ENCODE assay signal across 17 cellular contexts in the genomic region with DNA sequence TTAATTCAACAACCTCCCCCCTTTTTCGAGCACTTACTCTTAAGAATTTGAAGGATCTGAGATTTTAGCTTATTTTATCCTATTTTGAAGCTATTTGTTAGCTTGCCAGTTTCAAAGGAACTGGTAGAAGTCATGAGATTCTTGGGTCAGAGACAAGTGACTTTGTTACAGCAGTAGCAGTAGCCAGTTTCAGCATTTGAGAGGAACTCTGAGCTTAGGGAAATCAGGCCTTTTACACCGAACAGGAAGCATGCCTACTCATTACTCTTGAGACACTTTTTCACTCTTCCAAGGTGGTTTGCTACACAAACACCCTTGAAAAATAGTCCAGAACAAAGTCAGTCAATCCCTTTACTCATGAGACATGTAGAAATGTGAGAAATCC. TPM values are rescaled to one million over a fixed set of nuclear protein-coding genes. Genes with fewer than 3 reads are reported as not detected.
DNase-seq lines count a peak whose midpoint lies in the region; ATAC-seq, FAIRE-seq and TF ChIP-seq lines count a peak whose summit lies in the region.
"Had no signal": no experiment of that assay in that cellular context is flagged by ENCODE, and none has a peak within 500 bp of the region (broad histone marks: within the 10 kb centered on the region; RNA-seq: fewer than 3 reads in every experiment).

No MANE protein-coding gene starts in this region.

- dilution Hi-C loops in IMR-90 (cut with HindIII; ENCODE audit: low sequenced_read_pairs, unreplicated experiment), result no loop called here

- no peaks in the 10 kb centered on the region for H3K4me1 Mint-ChIP-seq in T-cell

- H4K91ac ChIP-seq in IMR-90 (ENCODE audit: insufficient read depth, low read depth, low read length), result peak overlapping the region; percentile 95

- peak overlapping the region; percentile 84 for H3K27ac ChIP-seq in IMR-90 (ENCODE audit: insufficient read depth, low read length)
- peak overlapping the region; percentile 88 to 89 for H3K27ac ChIP-seq in liver (ENCODE audit: low read depth in 1 of 2, low read length in 2 of 2)
- H3K27ac ChIP-seq in aorta (ENCODE audit: low read depth in 1 of 2, low read length in 2 of 2), result peak overlapping the region; percentile 67 to 88
- H3K27ac ChIP-seq: uterus had no signal

- peak overlapping the region; percentile 96 for H3K18ac ChIP-seq in IMR-90 (ENCODE audit: low read depth, low read length)

- H3K4me3 Mint-ChIP-seq in T-cell, result no peak overlapping the region
- H3K4me3 Mint-ChIP-seq: activated T-cell treated with anti-CD3 and anti-CD28 coated beads, Interleukin-2, amount 50 U/mL, for 72 hours had no signal

- POLR2A ChIA-PET in IMR-90 (lab: Charles Lee; ENCODE audit: unreplicated experiment) (no interaction called here), T-cell (lab: Charles Lee) (no interaction called here)

- H3K4me2 ChIP-seq in IMR-90 (ENCODE audit: low read depth, low read length), result peak overlapping the region; percentile 4; the same call in 1 of the 2 replicates

- no CpG with 5 or more reads among the region's 2 CpGs for WGBS in IMR-90 (ENCODE audit: extremely low coverage in 2 of 2, insufficient read length in 1 of 2), 2 experiments
- 38% methylated on average over 2 of the region's 2 CpGs for WGBS in liver
- WGBS in aorta, 2 donors, result 7 to 12% methylated on average over 2 of the region's 2 CpGs

- H3K4me1 ChIP-seq in IMR-90 (ENCODE audit: control insufficient read depth, insufficient read depth, low read length) (peaks cover 6% of the 10 kb centered on the region; the same call in 1 of the 2 replicates), liver (ENCODE audit: control insufficient read depth in 4 of 4, insufficient read depth in 4 of 4, low read length in 3 of 4) (peaks cover 3 to 41% (median 26%) of the 10 kb centered on the region in 4 donors), aorta (ENCODE audit: control insufficient read depth in 1 of 2, insufficient read depth in 2 of 2, low read length in 2 of 2) (peaks cover 0 to 6% of the 10 kb centered on the region in 2 donors)
- H3K4me1 ChIP-seq: uterus had no signal

- peak overlapping the region; percentile 95 for H2BK20ac ChIP-seq in IMR-90 (ENCODE audit: low read depth, low read length)

- H2BK15ac ChIP-seq in IMR-90 (ENCODE audit: low read depth, low read length), result peak overlapping the region; percentile 93; the same call in 2 of the 3 replicates

- H3K14ac ChIP-seq in IMR-90 (replicated peaks; ENCODE audit: low read depth, low read length), result peak overlapping the region; percentile 62

- TF ChIP-seq POLR2A in IMR-90 (IDR thresholded peaks at IDR 0.05; ENCODE audit: low read depth, low read length), result no peak
- no peak for TF ChIP-seq POLR2A in GM18505 (IDR thresholded peaks at IDR 0.05; ENCODE audit: borderline replicate concordance, extremely low read depth, insufficient read depth, insufficient read length)

- H2AFZ ChIP-seq in IMR-90 (replicated peaks; ENCODE audit: low read length, poor library complexity), result no peak overlapping the region

- H2BK5ac ChIP-seq in IMR-90 (ENCODE audit: low read depth, low read length, poor library complexity, severe bottlenecking), result peak overlapping the region; percentile 98

- H3K27me3 ChIP-seq in IMR-90 (ENCODE audit: control insufficient read depth, insufficient read depth, low read length) (no peaks in the 10 kb centered on the region), bronchial epithelial cell (ENCODE audit: control insufficient read depth, insufficient read depth, low read length) (no peaks in the 10 kb centered on the region), liver (ENCODE audit: control insufficient read depth in 4 of 4, insufficient read depth in 4 of 4, low read length in 3 of 4) (no peaks in the 10 kb centered on the region), aorta (ENCODE audit: control insufficient read depth in 1 of 2, insufficient read depth in 2 of 2, low read length in 1 of 2) (no peaks in the 10 kb centered on the region)
- H3K27me3 ChIP-seq: uterus had no signal

- peak; percentile 48 for DNase-seq in IMR-90
- DNase-seq in bronchial epithelial cell (ENCODE audit: low read depth), result peak; percentile 51
- DNase-seq in aorta, result no peak
- DNase-seq in T-cell, result no peak
- DNase-seq: activated CD4-positive, alpha-beta T cell treated with anti-CD3 and anti-CD28 coated beads, Interleukin-2, amount 50 U/mL, for 4 hours; activated T-cell treated with anti-CD3 and anti-CD28 coated beads, Interleukin-2, amount 50 U/mL, for 72 hours; effector CD4-positive, alpha-beta T cell; foreskin melanocyte; H7; Karpas-422; NCI-H2081 treated with DMSO at 0.1 percent for 48 hours; stimulated activated CD4-positive, alpha-beta T cell treated with anti-CD3 and anti-CD28 coated beads, Interleukin-2, amount 100 ng/mL, for 48 hours; T-helper 9 cell; uterus had no signal

- intact Hi-C loops in IMR-90 (cut with micrococcal nuclease) (no loop called here), aorta (cut with DNase I) (loop anchor here in 1 of 2 donors (1.0 to 2.0 kb wide), 2 partner anchors 25 to 71 kb away; a partner anchor contains a TSS)

- FAIRE-seq in bronchial epithelial cell (lab: Jason Lieb, UNC), result no peak

- H3K4me3 ChIP-seq in IMR-90 (ENCODE audit: insufficient read depth, low read depth, low read length), result no peak overlapping the region
- H3K4me3 ChIP-seq in bronchial epithelial cell (ENCODE audit: low read depth, low read length), result no peak overlapping the region
- H3K4me3 ChIP-seq in liver (ENCODE audit: low read depth in 1 of 3, low read length in 3 of 3), result no peak overlapping the region
- no peak overlapping the region for H3K4me3 ChIP-seq in aorta (ENCODE audit: low read length in 2 of 2)
- H3K4me3 ChIP-seq: uterus had no signal

- peak overlapping the region; percentile 17; the same call in 1 of the 2 replicates for H3K9ac ChIP-seq in IMR-90 (ENCODE audit: low read depth, low read length)
- H3K9ac ChIP-seq in liver (ENCODE audit: low read depth in 1 of 2, low read length in 2 of 2), result peak overlapping the region in 1 of 2 donors; percentile 44

- peak overlapping the region; percentile 88 for H4K5ac ChIP-seq in IMR-90 (ENCODE audit: low read depth, low read length)

- H3K23ac ChIP-seq in IMR-90 (ENCODE audit: low read depth, low read length), result peak overlapping the region; percentile 67

- no peaks in the 10 kb centered on the region for H3K9me3 Mint-ChIP-seq in T-cell
- H3K9me3 Mint-ChIP-seq: activated T-cell treated with anti-CD3 and anti-CD28 coated beads, Interleukin-2, amount 50 U/mL, for 72 hours had no signal

- H3K27me3 Mint-ChIP-seq in T-cell, result peaks cover 15 to 31% of the 10 kb centered on the region in 2 donors

- no peak overlapping the region for H2AK9ac ChIP-seq in IMR-90 (replicated peaks; ENCODE audit: low read depth, low read length, poor library complexity)

- peak overlapping the region; percentile 62 to 87; a peak in 3 of 4 replicates for H4K8ac ChIP-seq in IMR-90 (ENCODE audit: low read depth in 2 of 2, low read length in 2 of 2)

- ATAC-seq in IMR-90 (ENCODE audit: low read depth) (peak; percentile 52), aorta (ENCODE audit: low FRiP score) (peak; percentile 71), T-cell (replicated peaks in 1 of 4) (no peak), GM18505 (IDR thresholded peaks at IDR 0.05; ENCODE audit: unreplicated experiment) (no peak), HG03280 (IDR thresholded peaks at IDR 0.05; ENCODE audit: unreplicated experiment) (no peak)
- ATAC-seq: activated T-cell treated with anti-CD3 and anti-CD28 coated beads, Interleukin-2, amount 50 U/mL, for 72 hours had no signal

- peak overlapping the region; percentile 94 for H2BK120ac ChIP-seq in IMR-90 (ENCODE audit: low read depth, low read length)

- no peaks in the 10 kb centered on the region for H4K20me1 ChIP-seq in IMR-90 (ENCODE audit: insufficient read depth, low read length)

- peak overlapping the region; percentile 69 for H3K56ac ChIP-seq in IMR-90 (ENCODE audit: extremely low read depth, insufficient read depth, low read length)

- H3K4ac ChIP-seq in IMR-90 (ENCODE audit: low read depth, low read length), result peak overlapping the region; percentile 87

- no peaks in the 10 kb centered on the region for H3K9me1 ChIP-seq in IMR-90 (ENCODE audit: insufficient read depth, low read length)

- in situ Hi-C loops in IMR-90 (cut with MboI; ENCODE audit: low sequenced_read_pairs), result no loop called here

- TF ChIP-seq RAD21 in IMR-90 (IDR thresholded peaks at IDR 0.05; ENCODE audit: low read length), result no peak
- TF ChIP-seq RAD21 in liver (IDR thresholded peaks at IDR 0.05), result no peak

- H2AK5ac ChIP-seq in IMR-90 (ENCODE audit: low read depth, low read length), result peak overlapping the region; percentile 91; the same call in 1 of the 2 replicates

- BruUV-seq in IMR-90 (replicated peaks; lab: Mats Ljungman, UMichigan), result no TSS peak

- H3K79me1 ChIP-seq in IMR-90 (ENCODE audit: low read depth in 1 of 2, low read length in 2 of 2), result no peaks in the 10 kb centered on the region

- CTCF ChIA-PET in IMR-90 (lab: Yijun Ruan, JAX), result interaction anchor here (0.6 to 1.0 kb wide), 3 partner anchors 19 to 828 kb away, joined by 3 to 4 read pairs (median 3); no protein-coding TSS in a partner anchor
- CTCF ChIA-PET in T-cell (lab: Charles Lee), result no interaction called here

- TF ChIP-seq CTCF in IMR-90 (conservative IDR thresholded peaks at IDR 0.05; ENCODE audit: low read depth, low read length) (no peak), bronchial epithelial cell (IDR thresholded peaks at IDR 0.05; ENCODE audit: insufficient read depth, low read length, severe bottlenecking) (no peak), liver (IDR thresholded peaks at IDR 0.05; ENCODE audit: low read depth, low read length, missing input control) (no peak)

- H3K36me3 ChIP-seq in IMR-90 (ENCODE audit: control insufficient read depth, insufficient read depth, low read length) (no peaks in the 10 kb centered on the region), bronchial epithelial cell (ENCODE audit: control insufficient read depth, insufficient read depth, low read length) (no peaks in the 10 kb centered on the region), liver (ENCODE audit: control insufficient read depth in 4 of 4, insufficient read depth in 3 of 4, low read depth in 1 of 4, low read length in 3 of 4) (no peaks in the 10 kb centered on the region), aorta (ENCODE audit: control insufficient read depth in 1 of 2, insufficient read depth in 2 of 2, low read length in 1 of 2) (no peaks in the 10 kb centered on the region)
- H3K36me3 ChIP-seq: uterus had no signal

- H3K9me3 ChIP-seq in IMR-90 (ENCODE audit: control insufficient read depth, insufficient read depth, low read length) (no peaks in the 10 kb centered on the region), liver (ENCODE audit: control insufficient read depth in 4 of 4, low read length in 3 of 4) (no peaks in the 10 kb centered on the region), aorta (ENCODE audit: control insufficient read depth, low read length) (no peaks in the 10 kb centered on the region)
- H3K9me3 ChIP-seq: uterus had no signal

- no peaks in the 10 kb centered on the region for H3K36me3 Mint-ChIP-seq in T-cell

- H3K27ac Mint-ChIP-seq in T-cell, result no peak overlapping the region
- H3K27ac Mint-ChIP-seq: activated T-cell treated with anti-CD3 and anti-CD28 coated beads, Interleukin-2, amount 50 U/mL, for 72 hours had no signal

RNA-seq across cellular contexts. Expression of a gene that starts 24.5 kb away (rescaled TPM):
- total RNA-seq in IMR-90 (2012; rRNA removed), result 232 and 366 TPM in 2 replicates
- polyA plus RNA-seq in IMR-90 (2012; rRNA removed), result 302 and 364 TPM in 2 replicates
- polyA plus RNA-seq in IMR-90 (2012; cell fraction: cytosol; rRNA removed), result 212 and 271 TPM in 2 replicates
- polyA plus RNA-seq in IMR-90 (2012; cell fraction: nucleus; rRNA removed; ENCODE audit: low replicate concordance), result 340 and 869 TPM in 2 replicates
- 23.2 and 63.9 TPM in 2 replicates for total RNA-seq in bronchial epithelial cell
- total RNA-seq in liver, result 10 to 100 TPM; 21.5 to 31.5 TPM
- 10 to 100 TPM; 20.0 to 28.8 TPM for polyA plus RNA-seq in liver
- total RNA-seq in aorta, result 100 to 1,000 TPM; 213 TPM
- polyA plus RNA-seq in aorta, result 100 to 1,000 TPM; 117 to 477 TPM
- 1 to 10 TPM in 1 of 5 donors, under 1 TPM in 2, not detected in 2; 0.76 to 1.0 (median 0.79) TPM for total RNA-seq in T-cell

Comparison
In these comparisons a context has a peak if more than half of its experiments do, and no peak if none do; other contexts are left out.
1. ATAC-seq: peak in IMR-90 (single experiment) and aorta (single experiment); none in T-cell (0 of 4), GM18505 (single experiment) and HG03280 (single experiment).
2. DNase-seq: peak in IMR-90 (single experiment) and bronchial epithelial cell (single experiment); none in aorta (0 of 2) and T-cell (0 of 34).
3. RNA of a gene that starts 24.5 kb away (total RNA-seq): 232 to 366 TPM in IMR-90, 213 TPM in aorta, 21.5 to 31.5 TPM in liver and 23.2 to 63.9 TPM in bronchial epithelial cell; 0.76 to 1.0 TPM in T-cell; every median in the first group is over 10 times any median in the second.
4. Peak in every context shown above with its lines, with median percentiles within 50 percentile points of each other: H3K27ac ChIP-seq.